Comparison of ENCODE assay signal across 8 cellular contexts in genomic region chr20:38033330-38034107, GRCh38.
A peak's percentile ranks its signal among the peaks of the same experiment; 100 is the strongest.
DNase-seq lines count a peak whose midpoint lies in the region; ATAC-seq and TF ChIP-seq lines count a peak whose summit lies in the region.

Gene RPRD1B (plus strand): TSS chr20:38033746. CDS start chr20:38033948, 202 bp downstream.
Gene TTI1 (minus strand): TSS chr20:38033456. CDS start chr20:38013816, 19,640 bp downstream.

- peak; percentile 72 for TF ChIP-seq POLR2A in GM19099 (IDR thresholded peaks at IDR 0.05; ENCODE audit: extremely low read depth, insufficient read length, low read depth)

- DNase-seq in Ammon's horn (ENCODE audit: low spot score), result peak; percentile 89
- peak; percentile 85 to 93 for DNase-seq in NCI-H524 (lab: John Stamatoyannopoulos, UW)
- peak; percentile 93 for DNase-seq in activated CD4-positive, alpha-beta T cell treated with anti-CD3 and anti-CD28 coated beads for 48 hours
- peak; percentile 81 for DNase-seq in kidney glomerular epithelial cell (lab: John Stamatoyannopoulos, UW)
- peak; percentile 83 to 87 for DNase-seq in stimulated activated CD4-positive, alpha-beta T cell treated with anti-CD3 and anti-CD28 coated beads, Interleukin-15, amount 100 ng/mL, for 48 hours (ENCODE audit: low read depth in 2 of 2)

- peak; percentile 92 for ATAC-seq in HG03439 (IDR thresholded peaks at IDR 0.05; ENCODE audit: unreplicated experiment)

- peak within 1 kb of the TSS; percentile 86 for H3K27ac ChIP-seq in cingulate gyrus (ENCODE audit: low read depth, low read length)

Comparison
In these comparisons a context has a peak if more than half of its experiments do, and no peak if none do; other contexts are left out.
1. Peak in every context shown above with its lines: DNase-seq, ATAC-seq and H3K27ac ChIP-seq.